In genomic region chr1:2835650-2836159, GRCh38 we compare ENCODE assay signal across 30 cellular contexts. TPM values are rescaled to one million over a fixed set of nuclear protein-coding genes. Genes with fewer than 3 reads are reported as not detected.
"Had no signal": no experiment of that assay in that cellular context is flagged by ENCODE, and none has a peak within 500 bp of the region (broad histone marks: within the 10 kb centered on the region; RNA-seq: fewer than 3 reads in every experiment).

No MANE protein-coding gene starts in this region.

- H3K4me3 ChIP-seq: adrenal gland, esophagus muscularis mucosa, gastrocnemius medialis had no signal

- H3K4me1 ChIP-seq: adrenal gland, esophagus muscularis mucosa, foreskin keratinocyte, gastrocnemius medialis had no signal

- H3K36me3 ChIP-seq: adrenal gland, brain microvascular endothelial cell, esophagus muscularis mucosa, gastrocnemius medialis, WERI-Rb-1 had no signal

- ATAC-seq: activated CD4-positive, alpha-beta T cell treated with anti-CD3 and anti-CD28 coated beads for 36 hours; activated CD8-positive, alpha-beta memory T cell treated with anti-CD3 and anti-CD28 coated beads, Interleukin-2, amount 10 ng/mL, durations not matched to agents 7 days and 5 days; activated CD8-positive, alpha-beta T cell treated with anti-CD3 and anti-CD28 coated beads, Interleukin-2, amount 10 ng/mL, durations not matched to agents 7 days and 5 days; activated naive CD8-positive, alpha-beta T cell treated with anti-CD3 and anti-CD28 coated beads, Interleukin-2, amount 50 U/mL, for 24 hours; effector memory CD8-positive, alpha-beta T cell; foreskin keratinocyte; gastrocnemius medialis; T-helper 17 cell had no signal

- H3K9me3 ChIP-seq: adrenal gland, esophagus muscularis mucosa, gastrocnemius medialis had no signal

- H3K27ac ChIP-seq: adrenal gland, brain microvascular endothelial cell, esophagus muscularis mucosa, foreskin keratinocyte, gastrocnemius medialis, WERI-Rb-1 had no signal

- H3K27me3 ChIP-seq: brain microvascular endothelial cell, foreskin keratinocyte had no signal

- DNase-seq: activated B cell treated with CpG ODN at 0.5 μM for 24 hours; activated CD4-positive, alpha-beta memory T cell treated with anti-CD3 and anti-CD28 coated beads for 36 hours; activated CD4-positive, alpha-beta T cell treated with anti-CD3 and anti-CD28 coated beads for 36 hours; activated CD4-positive, alpha-beta T cell treated with anti-CD3 and anti-CD28 coated beads, Interleukin-2, amount 10 ng/mL, durations not matched to agents 24 days and 14 days; activated CD4-positive, CD25-positive, alpha-beta regulatory T cell treated with anti-CD3 and anti-CD28 coated beads, Interleukin-2, amount 50 U/mL, for 72 hours; activated CD8-positive, alpha-beta memory T cell treated with anti-CD3 and anti-CD28 coated beads, Interleukin-2, amount 10 ng/mL, durations not matched to agents 7 days and 5 days; activated CD8-positive, alpha-beta memory T cell treated with anti-CD3 and anti-CD28 coated beads, Interleukin-2, amount 50 U/mL, for 4 hours; activated CD8-positive, alpha-beta T cell treated with anti-CD3 and anti-CD28 coated beads, Interleukin-2, amount 10 ng/mL, durations not matched to agents 7 days and 5 days; activated effector memory CD4-positive, alpha-beta T cell treated with anti-CD3 and anti-CD28 coated beads, Interleukin-2, amount 50 U/mL, for 16 hours; activated naive CD4-positive, alpha-beta T cell treated with anti-CD3 and anti-CD28 coated beads for 36 hours; activated naive CD8-positive, alpha-beta T cell treated with anti-CD3 and anti-CD28 coated beads for 36 hours; activated naive CD8-positive, alpha-beta T cell treated with anti-CD3 and anti-CD28 coated beads, Interleukin-2, amount 50 U/mL, for 24 hours; activated T-cell treated with anti-CD3 and anti-CD28 coated beads, Interleukin-2, amount 50 U/mL, for 1 hour; activated T-cell treated with anti-CD3 and anti-CD28 coated beads, Interleukin-2, amount 50 U/mL, for 48 hours; adrenal gland; amygdala; brain microvascular endothelial cell; cortex of kidney; dermis blood vessel endothelial cell; effector CD4-positive, alpha-beta T cell; effector memory CD8-positive, alpha-beta T cell; erythroblast; foreskin keratinocyte; gastrocnemius medialis; glutamatergic neuron; T-helper 1 cell; T-helper 17 cell; T1000; WERI-Rb-1 had no signal

RNA-seq across cellular contexts. Expression of gene TTC34, which starts 34.2 kb away (rescaled TPM):
- total RNA-seq: gastrocnemius medialis had no signal
